ENCODE assay signal across 20 cellular contexts in genomic region chr12:593396-593976, GRCh38.
"Had no signal": no experiment of that assay in that cellular context is flagged by ENCODE, and none has a peak within 500 bp of the region (broad histone marks: within the 10 kb centered on the region; RNA-seq: fewer than 3 reads in every experiment).

No MANE protein-coding gene starts in this region.

- H3K27ac Mint-ChIP-seq: activated CD4-positive, alpha-beta memory T cell treated with anti-CD3 and anti-CD28 coated beads, Interleukin-2, amount 10 ng/mL, durations not matched to agents 7 days and 5 days; activated CD8-positive, alpha-beta memory T cell treated with anti-CD3 and anti-CD28 coated beads, Interleukin-2, amount 10 ng/mL, durations not matched to agents 7 days and 5 days; activated naive CD8-positive, alpha-beta T cell treated with anti-CD3 and anti-CD28 coated beads for 36 hours; activated T-helper 17 cell treated with anti-CD3 and anti-CD28 coated beads, Interleukin-2, amount 50 U/mL, for 72 hours; natural killer cell; T-cell; type B pancreatic cell had no signal

- H3K36me3 ChIP-seq: colonic mucosa, lower lobe of right lung, stomach had no signal

- ATAC-seq: activated CD8-positive, alpha-beta memory T cell treated with anti-CD3 and anti-CD28 coated beads, Interleukin-2, amount 10 ng/mL, durations not matched to agents 7 days and 5 days; activated T-helper 17 cell treated with anti-CD3 and anti-CD28 coated beads, Interleukin-2, amount 50 U/mL, for 72 hours; body of pancreas; lower lobe of right lung; natural killer cell; T-cell had no signal

- H3K9me3 ChIP-seq: body of pancreas, colonic mucosa, lower lobe of right lung had no signal

- H3K27me3 ChIP-seq: body of pancreas, colonic mucosa, stomach had no signal

- H3K4me3 Mint-ChIP-seq: activated CD4-positive, alpha-beta memory T cell treated with anti-CD3 and anti-CD28 coated beads, Interleukin-2, amount 10 ng/mL, durations not matched to agents 7 days and 5 days; activated CD8-positive, alpha-beta memory T cell treated with anti-CD3 and anti-CD28 coated beads, Interleukin-2, amount 10 ng/mL, durations not matched to agents 7 days and 5 days; activated naive CD8-positive, alpha-beta T cell treated with anti-CD3 and anti-CD28 coated beads for 36 hours; activated T-helper 17 cell treated with anti-CD3 and anti-CD28 coated beads, Interleukin-2, amount 50 U/mL, for 72 hours; natural killer cell; T-cell; type B pancreatic cell had no signal

- H3K36me3 Mint-ChIP-seq: activated CD8-positive, alpha-beta memory T cell treated with anti-CD3 and anti-CD28 coated beads, Interleukin-2, amount 10 ng/mL, durations not matched to agents 7 days and 5 days; activated naive CD8-positive, alpha-beta T cell treated with anti-CD3 and anti-CD28 coated beads for 36 hours; natural killer cell; type B pancreatic cell had no signal

- H3K4me3 ChIP-seq: body of pancreas, colonic mucosa, lower lobe of right lung, skin epidermis, stomach had no signal

- H3K9me3 Mint-ChIP-seq: activated CD4-positive, alpha-beta memory T cell treated with anti-CD3 and anti-CD28 coated beads, Interleukin-2, amount 10 ng/mL, durations not matched to agents 7 days and 5 days; activated naive CD8-positive, alpha-beta T cell treated with anti-CD3 and anti-CD28 coated beads for 36 hours; activated T-helper 17 cell treated with anti-CD3 and anti-CD28 coated beads, Interleukin-2, amount 50 U/mL, for 72 hours; natural killer cell; type B pancreatic cell had no signal

- H3K27ac ChIP-seq: body of pancreas, colonic mucosa, lower lobe of right lung, skin epidermis, stomach had no signal

- H3K4me1 ChIP-seq: colonic mucosa had no signal

- DNase-seq: activated CD4-positive, alpha-beta memory T cell treated with anti-CD3 and anti-CD28 coated beads, Interleukin-2, amount 10 ng/mL, durations not matched to agents 7 days and 5 days; activated CD4-positive, alpha-beta T cell treated with anti-CD3 and anti-CD28 coated beads for 48 hours; activated CD4-positive, CD25-positive, alpha-beta regulatory T cell; activated CD8-positive, alpha-beta memory T cell treated with anti-CD3 and anti-CD28 coated beads, Interleukin-2, amount 10 ng/mL, durations not matched to agents 7 days and 5 days; activated naive CD4-positive, alpha-beta T cell; activated naive CD8-positive, alpha-beta T cell treated with anti-CD3 and anti-CD28 coated beads for 36 hours; amygdala; body of pancreas; central memory CD4-positive, alpha-beta T cell; colonic mucosa; foreskin melanocyte; lower lobe of right lung; natural killer cell; occipital lobe; retina; stomach; T-cell had no signal

- H3K27me3 Mint-ChIP-seq: activated naive CD8-positive, alpha-beta T cell treated with anti-CD3 and anti-CD28 coated beads for 36 hours; activated T-helper 17 cell treated with anti-CD3 and anti-CD28 coated beads, Interleukin-2, amount 50 U/mL, for 72 hours; T-cell had no signal

- H3K4me1 Mint-ChIP-seq: activated CD4-positive, alpha-beta memory T cell treated with anti-CD3 and anti-CD28 coated beads, Interleukin-2, amount 10 ng/mL, durations not matched to agents 7 days and 5 days; activated CD8-positive, alpha-beta memory T cell treated with anti-CD3 and anti-CD28 coated beads, Interleukin-2, amount 10 ng/mL, durations not matched to agents 7 days and 5 days; activated T-helper 17 cell treated with anti-CD3 and anti-CD28 coated beads, Interleukin-2, amount 50 U/mL, for 72 hours; natural killer cell; T-cell had no signal
